In the genomic region with DNA sequence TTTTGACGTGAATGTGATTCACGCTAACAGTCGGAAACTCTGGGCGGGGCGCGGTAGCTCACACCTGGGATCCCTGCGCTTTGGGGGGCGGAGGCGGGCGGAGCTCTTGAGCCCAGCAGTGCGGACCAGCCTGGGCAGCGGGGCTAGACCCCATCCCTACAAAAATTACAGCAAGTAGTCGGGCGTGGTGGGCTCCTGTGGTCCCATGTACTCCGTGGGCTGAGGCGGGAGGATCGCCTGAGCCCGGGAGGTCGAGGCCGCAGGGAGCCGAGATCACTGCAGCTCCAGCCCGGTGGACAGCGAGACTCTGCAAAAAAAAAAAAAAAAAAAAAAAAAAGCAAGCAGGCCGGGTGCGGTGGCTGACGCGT, we compare ENCODE assay signal across 7 cellular contexts. TPM values are rescaled to one million over a fixed set of nuclear protein-coding genes. Genes with fewer than 3 reads are reported as not detected.
A peak's percentile ranks its signal among the peaks of the same experiment; 100 is the strongest.
DNase-seq lines count a peak whose midpoint lies in the region; ATAC-seq and TF ChIP-seq lines count a peak whose summit lies in the region.
"Not testable (repeated sequence)": the region's sequence is repeated elsewhere in the genome, so short reads cannot be mapped to it uniquely, and the experiment has no call there.

No MANE protein-coding gene starts in this region.

- WGBS in spleen, 5 donors, result 0 to 10% (median 0%) methylated on average over 4 to 14 of the region's 27 CpGs; no CpG with 5 or more reads in 1 of the 5 donors

- ATAC-seq in GM19324 (IDR thresholded peaks at IDR 0.05; ENCODE audit: low FRiP score, unreplicated experiment) (peak; percentile 42), HG02870 (IDR thresholded peaks at IDR 0.05; ENCODE audit: unreplicated experiment) (peak; percentile 40), left colon (peak; percentile 51)

- not testable (repeated sequence) for TF ChIP-seq CTCF in LNCaP clone FGC (IDR thresholded peaks at IDR 0.05; ENCODE audit: control insufficient read depth, extremely low read depth, insufficient read depth); dorsolateral prefrontal cortex (IDR thresholded peaks at IDR 0.05 in 54 of 56, conservative IDR thresholded peaks at IDR 0.05 in 2 of 56; ENCODE audit: low read depth in 1 of 56, partially characterized antibody in 56 of 56); spleen (IDR thresholded peaks at IDR 0.05 in 8 of 11, conservative IDR thresholded peaks at IDR 0.05 in 3 of 11)

- DNase-seq in LNCaP clone FGC (ENCODE audit: low read depth); dorsolateral prefrontal cortex; spleen: not testable (repeated sequence)
- peak; percentile 75 for DNase-seq in activated CD8-positive, alpha-beta memory T cell treated with anti-CD3 and anti-CD28 coated beads, Interleukin-2, amount 50 U/mL, for 48 hours
- peak in 1 of 2 donors; percentile 56 for DNase-seq in left colon

- H3K27ac ChIP-seq in dorsolateral prefrontal cortex (peak overlapping the region in 12 of 59 donors; percentile 24 to 72 (median 40)), spleen (peak overlapping the region in 3 of 8 donors; percentile 55 to 81 (median 76))

- H3K4me3 ChIP-seq in LNCaP clone FGC (ENCODE audit: low read depth, low read length), result peak overlapping the region; percentile 49
- H3K4me3 ChIP-seq in dorsolateral prefrontal cortex, result peak overlapping the region in 52 of 59 donors; percentile 24 to 72 (median 50)
- peak overlapping the region in 6 of 8 donors; percentile 35 to 60 (median 44) for H3K4me3 ChIP-seq in spleen

- H3K36me3 ChIP-seq in spleen, result peaks cover 0 to 17% (median 0%) of the 10 kb centered on the region in 6 donors

- TF ChIP-seq POLR2A in spleen (IDR thresholded peaks at IDR 0.05), result not testable (repeated sequence)

- peaks cover 0 to 20% (median 5%) of the 10 kb centered on the region in 6 donors for H3K4me1 ChIP-seq in spleen

- H3K9me3 ChIP-seq in spleen, result not testable (repeated sequence)

- intact Hi-C loops in dorsolateral prefrontal cortex (cut with DNase I); left colon (cut with DNase I, micrococcal nuclease); spleen (cut with DNase I; ENCODE audit: low total_unique reads): not testable (repeated sequence)

- H3K27me3 ChIP-seq in dorsolateral prefrontal cortex; spleen (replicated peaks in 1 of 7): not testable (repeated sequence)

RNA-seq across cellular contexts. Expression of gene TNK2, which starts 46.4 kb away (rescaled TPM):
- 100 to 1,000 TPM; 167 to 402 (median 279) TPM for total RNA-seq in dorsolateral prefrontal cortex
- 10 to 100 TPM; 18.3 to 33.9 TPM for total RNA-seq in left colon
- total RNA-seq in spleen, result 100 to 1,000 TPM in 2 of 7 donors, 10 to 100 TPM in 5; 34.4 to 104 (median 81.4) TPM
- polyA plus RNA-seq in spleen, result 10 to 100 TPM; 30.6 to 86.4 (median 71.0) TPM
